Comparison of ENCODE assay signal across 1 cellular context in genomic region chr12:92123780-92124707, GRCh38.
TF ChIP-seq lines count a peak whose summit lies in the region.

No MANE protein-coding gene starts in this region.

TF ChIP-seq in K562, 482 proteins besides CTCF, POLR2A, EP300 and RAD21 (continued from another document):
- TF ChIP-seq, protein P1, sequence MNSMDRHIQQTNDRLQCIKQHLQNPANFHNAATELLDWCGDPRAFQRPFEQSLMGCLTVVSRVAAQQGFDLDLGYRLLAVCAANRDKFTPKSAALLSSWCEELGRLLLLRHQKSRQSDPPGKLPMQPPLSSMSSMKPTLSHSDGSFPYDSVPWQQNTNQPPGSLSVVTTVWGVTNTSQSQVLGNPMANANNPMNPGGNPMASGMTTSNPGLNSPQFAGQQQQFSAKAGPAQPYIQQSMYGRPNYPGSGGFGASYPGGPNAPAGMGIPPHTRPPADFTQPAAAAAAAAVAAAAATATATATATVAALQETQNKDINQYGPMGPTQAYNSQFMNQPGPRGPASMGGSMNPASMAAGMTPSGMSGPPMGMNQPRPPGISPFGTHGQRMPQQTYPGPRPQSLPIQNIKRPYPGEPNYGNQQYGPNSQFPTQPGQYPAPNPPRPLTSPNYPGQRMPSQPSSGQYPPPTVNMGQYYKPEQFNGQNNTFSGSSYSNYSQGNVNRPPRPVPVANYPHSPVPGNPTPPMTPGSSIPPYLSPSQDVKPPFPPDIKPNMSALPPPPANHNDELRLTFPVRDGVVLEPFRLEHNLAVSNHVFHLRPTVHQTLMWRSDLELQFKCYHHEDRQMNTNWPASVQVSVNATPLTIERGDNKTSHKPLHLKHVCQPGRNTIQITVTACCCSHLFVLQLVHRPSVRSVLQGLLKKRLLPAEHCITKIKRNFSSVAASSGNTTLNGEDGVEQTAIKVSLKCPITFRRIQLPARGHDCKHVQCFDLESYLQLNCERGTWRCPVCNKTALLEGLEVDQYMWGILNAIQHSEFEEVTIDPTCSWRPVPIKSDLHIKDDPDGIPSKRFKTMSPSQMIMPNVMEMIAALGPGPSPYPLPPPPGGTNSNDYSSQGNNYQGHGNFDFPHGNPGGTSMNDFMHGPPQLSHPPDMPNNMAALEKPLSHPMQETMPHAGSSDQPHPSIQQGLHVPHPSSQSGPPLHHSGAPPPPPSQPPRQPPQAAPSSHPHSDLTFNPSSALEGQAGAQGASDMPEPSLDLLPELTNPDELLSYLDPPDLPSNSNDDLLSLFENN (IDR thresholded peaks at IDR 0.05; ENCODE audit: low read depth in 2 of 2, low read length in 2 of 2) = no peak
- TF ChIP-seq CEBPB (tag; IDR thresholded peaks at IDR 0.05) (peak; percentile 55), JUNB (CRISPR knock-in tag; conservative IDR thresholded peaks at IDR 0.05) (no peak), RFX5 (IDR thresholded peaks at IDR 0.05; ENCODE audit: low read depth, low read length) (no peak), ZFP36 (IDR thresholded peaks at IDR 0.05; ENCODE audit: low read depth, low read length, partially characterized antibody) (no peak), CEBPG (CRISPR knock-in tag; IDR thresholded peaks at IDR 0.05) (no peak), CEBPG (tag; conservative IDR thresholded peaks at IDR 0.05 in 1 of 2, IDR thresholded peaks at IDR 0.05 in 1 of 2) (peak; percentile 77 to 89)
